ENCODE assay signal across 28 cellular contexts in genomic region chrX:95949588-95949987, GRCh38.
"Had no signal": no experiment of that assay in that cellular context is flagged by ENCODE, and none has a peak within 500 bp of the region (broad histone marks: within the 10 kb centered on the region; RNA-seq: fewer than 3 reads in every experiment).

No MANE protein-coding gene starts in this region.

- H3K4me3 ChIP-seq: cardiac muscle cell, coronary artery, dorsolateral prefrontal cortex, left lung, lower lobe of right lung, neural progenitor cell, psoas muscle, stomach, thyroid gland, upper lobe of right lung had no signal

- H3K27ac ChIP-seq: cardiac muscle cell, coronary artery, dorsolateral prefrontal cortex, heart right ventricle, left lung, lower lobe of right lung, neural progenitor cell, parathyroid adenoma, psoas muscle, stomach, thyroid gland, upper lobe of right lung, VCaP had no signal

- H2AFZ ChIP-seq: neural progenitor cell, parathyroid adenoma had no signal

- H3K9me3 ChIP-seq: heart right ventricle, left lung, lower lobe of right lung, psoas muscle, stomach, thyroid gland, upper lobe of right lung had no signal

- H3K36me3 ChIP-seq: cardiac muscle cell, heart right ventricle, left lung, lower lobe of right lung, neural progenitor cell, stomach, thyroid gland, upper lobe of right lung had no signal

- H3K4me2 ChIP-seq: neural progenitor cell had no signal

- H3K9ac ChIP-seq: neural progenitor cell, parathyroid adenoma had no signal

- H3K27me3 ChIP-seq: cardiac muscle cell, heart right ventricle, left lung, neural progenitor cell, stomach, thyroid gland, upper lobe of right lung had no signal

- DNase-seq: activated CD4-positive, alpha-beta T cell treated with anti-CD3 and anti-CD28 coated beads for 4 hours; activated CD4-positive, alpha-beta T cell treated with anti-CD3 and anti-CD28 coated beads, Interleukin-2, amount 50 U/mL, for 4 hours; activated naive CD4-positive, alpha-beta T cell; activated T-cell treated with anti-CD3 and anti-CD28 coated beads for 4 hours; activated T-cell treated with anti-CD3 and anti-CD28 coated beads, Interleukin-2, amount 50 U/mL, for 72 hours; dorsolateral prefrontal cortex; effector memory CD4-positive, alpha-beta T cell; foreskin fibroblast; heart right ventricle; kidney glomerular epithelial cell; left lung; lower lobe of right lung; mesendoderm; natural killer cell; occipital lobe; psoas muscle; stimulated activated CD4-positive, alpha-beta T cell treated with anti-CD3 and anti-CD28 coated beads, Interleukin-15, amount 100 ng/mL, for 24 hours; stimulated activated CD4-positive, alpha-beta T cell treated with anti-CD3 and anti-CD28 coated beads, Interleukin-2, amount 100 ng/mL, for 24 hours; stimulated activated naive B cell treated with anti-CD40 and anti-IgM and Interleukin-4, amounts not matched to agents 10 μg/mL and 1 μg/mL and 100 μg/mL, for 72 hours; stomach; thyroid gland; upper lobe of right lung had no signal

- H3K4me1 ChIP-seq: heart right ventricle, left lung, lower lobe of right lung, neural progenitor cell, parathyroid adenoma, psoas muscle, stomach, thyroid gland, upper lobe of right lung had no signal

- H3K79me2 ChIP-seq: parathyroid adenoma had no signal

- ATAC-seq: activated naive CD4-positive, alpha-beta T cell treated with anti-CD3 and anti-CD28 coated beads, Interleukin-2, amount 50 U/mL, for 72 hours; activated T-cell treated with anti-CD3 and anti-CD28 coated beads, Interleukin-2, amount 50 U/mL, for 72 hours; heart right ventricle; left lung; lower lobe of right lung; natural killer cell; psoas muscle; stimulated activated naive B cell treated with anti-CD40 and anti-IgM and Interleukin-4, amounts not matched to agents 10 μg/mL and 1 μg/mL and 100 μg/mL, for 72 hours; upper lobe of right lung had no signal
